In the genomic region with DNA sequence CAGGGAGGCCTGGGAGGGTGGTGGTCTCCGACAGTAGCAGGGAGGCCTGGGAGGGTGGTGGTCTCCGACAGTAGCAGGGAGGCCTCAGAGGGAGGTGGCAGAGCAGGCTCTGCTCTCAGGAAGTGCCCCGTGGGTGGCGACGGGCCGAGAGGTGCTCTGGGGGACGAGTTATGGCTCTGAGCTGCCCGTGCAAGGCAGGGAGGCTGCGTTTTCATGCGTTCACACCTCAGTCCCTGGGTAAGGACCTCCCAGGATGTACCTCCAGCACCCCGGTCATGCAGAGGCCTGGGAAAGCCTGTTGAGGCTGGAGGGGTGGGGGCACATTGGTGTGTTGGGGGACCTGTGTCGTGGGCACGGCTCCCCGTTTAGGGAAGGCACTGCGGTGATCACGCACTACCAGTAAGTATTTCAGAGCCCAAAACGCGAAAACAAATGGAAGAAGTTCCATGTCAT, we compare ENCODE assay signal across 8 cellular contexts.
"Had no signal": no experiment of that assay in that cellular context is flagged by ENCODE, and none has a peak within 500 bp of the region (broad histone marks: within the 10 kb centered on the region; RNA-seq: fewer than 3 reads in every experiment).

No MANE protein-coding gene starts in this region.

- H3K27me3 Mint-ChIP-seq: IgD-negative memory B cell had no signal

- H3K9me3 Mint-ChIP-seq: IgD-negative memory B cell had no signal

- FAIRE-seq: HepG2 had no signal

- H3K4me3 ChIP-seq: HAP-1 had no signal

- ATAC-seq: HCT116, HepG2 had no signal

- H3K27ac Mint-ChIP-seq: HFFc6 had no signal

- H3K27ac ChIP-seq: HL-60 had no signal

- H3K36me3 ChIP-seq: HAP-1 had no signal

- H3K36me3 Mint-ChIP-seq: IgD-negative memory B cell had no signal

- DNase-seq: GOT3, H7, HFFc6 had no signal

- H3K4me3 Mint-ChIP-seq: HFFc6 had no signal
